Comparison of ENCODE assay signal across 10 cellular contexts in genomic region chr9:92737611-92738299, GRCh38. TPM values are rescaled to one million over a fixed set of nuclear protein-coding genes. Genes with fewer than 3 reads are reported as not detected.
A peak's percentile ranks its signal among the peaks of the same experiment; 100 is the strongest.
DNase-seq lines count a peak whose midpoint lies in the region; ATAC-seq and TF ChIP-seq lines count a peak whose summit lies in the region.
"Had no signal": no experiment of that assay in that cellular context is flagged by ENCODE, and none has a peak within 500 bp of the region (broad histone marks: within the 10 kb centered on the region; RNA-seq: fewer than 3 reads in every experiment).

No MANE protein-coding gene starts in this region.

- CTCF ChIA-PET in activated CD8-positive, alpha-beta T cell treated with anti-CD3 and anti-CD28 coated beads for 36 hours (lab: Charles Lee): interaction anchor here (1.1 to 3.0 kb wide), 3 partner anchors 9 to 22 kb away, joined by 3 to 9 read pairs (median 4); no protein-coding TSS in a partner anchor
- CTCF ChIA-PET in activated CD8-positive, alpha-beta T cell treated with anti-CD3 and anti-CD28 coated beads, Interleukin-2, amount 10 ng/mL, durations not matched to agents 7 days and 5 days (lab: Charles Lee): no interaction called here

- H3K36me3 Mint-ChIP-seq in activated CD8-positive, alpha-beta T cell treated with anti-CD3 and anti-CD28 coated beads for 36 hours (ENCODE audit: low read depth): no peaks in the 10 kb centered on the region
- peaks cover 2% of the 10 kb centered on the region for H3K36me3 Mint-ChIP-seq in activated CD8-positive, alpha-beta T cell treated with anti-CD3 and anti-CD28 coated beads, Interleukin-2, amount 10 ng/mL, durations not matched to agents 7 days and 5 days (ENCODE audit: low read depth)
- H3K36me3 Mint-ChIP-seq in activated T-helper 17 cell treated with anti-CD3 and anti-CD28 coated beads, Interleukin-2, amount 50 U/mL, for 72 hours (ENCODE audit: low read depth): peaks cover 5% of the 10 kb centered on the region
- peaks cover 7 to 9% of the 10 kb centered on the region in 2 donors for H3K36me3 Mint-ChIP-seq in stimulated activated naive B cell treated with anti-CD40 and anti-IgM and Interleukin-4, amounts not matched to agents 10 μg/mL and 1 μg/mL and 100 μg/mL, for 72 hours

- POLR2A ChIA-PET in activated CD8-positive, alpha-beta T cell treated with anti-CD3 and anti-CD28 coated beads for 36 hours (lab: Charles Lee): interaction anchor here (0.9 kb wide), 1 partner anchor 9 kb away, joined by 3 read pairs; no protein-coding TSS in a partner anchor
- POLR2A ChIA-PET in activated CD8-positive, alpha-beta T cell treated with anti-CD3 and anti-CD28 coated beads, Interleukin-2, amount 10 ng/mL, durations not matched to agents 7 days and 5 days (lab: Charles Lee): no interaction called here

- H3K4me3 Mint-ChIP-seq in activated CD8-positive, alpha-beta T cell treated with anti-CD3 and anti-CD28 coated beads for 36 hours: no peak overlapping the region
- no peak overlapping the region for H3K4me3 Mint-ChIP-seq in activated CD8-positive, alpha-beta T cell treated with anti-CD3 and anti-CD28 coated beads, Interleukin-2, amount 10 ng/mL, durations not matched to agents 7 days and 5 days
- H3K4me3 Mint-ChIP-seq in activated T-helper 17 cell treated with anti-CD3 and anti-CD28 coated beads, Interleukin-2, amount 50 U/mL, for 72 hours: no peak overlapping the region
- H3K4me3 Mint-ChIP-seq in stimulated activated naive B cell treated with anti-CD40 and anti-IgM and Interleukin-4, amounts not matched to agents 10 μg/mL and 1 μg/mL and 100 μg/mL, for 72 hours: no peak overlapping the region

- peak overlapping the region; percentile 66 for H3K27ac Mint-ChIP-seq in activated CD8-positive, alpha-beta T cell treated with anti-CD3 and anti-CD28 coated beads for 36 hours
- no peak overlapping the region for H3K27ac Mint-ChIP-seq in activated CD8-positive, alpha-beta T cell treated with anti-CD3 and anti-CD28 coated beads, Interleukin-2, amount 10 ng/mL, durations not matched to agents 7 days and 5 days
- H3K27ac Mint-ChIP-seq in activated T-helper 17 cell treated with anti-CD3 and anti-CD28 coated beads, Interleukin-2, amount 50 U/mL, for 72 hours: peak overlapping the region; percentile 48
- peak overlapping the region; percentile 67 for H3K27ac Mint-ChIP-seq in stimulated activated naive B cell treated with anti-CD40 and anti-IgM and Interleukin-4, amounts not matched to agents 10 μg/mL and 1 μg/mL and 100 μg/mL, for 72 hours

- no peak for ATAC-seq in activated CD8-positive, alpha-beta T cell treated with anti-CD3 and anti-CD28 coated beads for 36 hours
- ATAC-seq in activated CD8-positive, alpha-beta T cell treated with anti-CD3 and anti-CD28 coated beads, Interleukin-2, amount 10 ng/mL, durations not matched to agents 7 days and 5 days: no peak
- no peak for ATAC-seq in activated T-helper 17 cell treated with anti-CD3 and anti-CD28 coated beads, Interleukin-2, amount 50 U/mL, for 72 hours (replicated peaks)
- no peak for ATAC-seq in left lung
- no peak for ATAC-seq in stimulated activated naive B cell treated with anti-CD40 and anti-IgM and Interleukin-4, amounts not matched to agents 10 μg/mL and 1 μg/mL and 100 μg/mL, for 72 hours (replicated peaks)

- H3K4me1 Mint-ChIP-seq in activated CD8-positive, alpha-beta T cell treated with anti-CD3 and anti-CD28 coated beads for 36 hours (ENCODE audit: low read depth): peaks cover 73% of the 10 kb centered on the region
- peaks cover 43% of the 10 kb centered on the region for H3K4me1 Mint-ChIP-seq in activated CD8-positive, alpha-beta T cell treated with anti-CD3 and anti-CD28 coated beads, Interleukin-2, amount 10 ng/mL, durations not matched to agents 7 days and 5 days (ENCODE audit: low read depth)
- peaks cover 42% of the 10 kb centered on the region for H3K4me1 Mint-ChIP-seq in activated T-helper 17 cell treated with anti-CD3 and anti-CD28 coated beads, Interleukin-2, amount 50 U/mL, for 72 hours
- H3K4me1 Mint-ChIP-seq in stimulated activated naive B cell treated with anti-CD40 and anti-IgM and Interleukin-4, amounts not matched to agents 10 μg/mL and 1 μg/mL and 100 μg/mL, for 72 hours: peaks cover 67 to 93% of the 10 kb centered on the region in 2 donors

- no peak overlapping the region for H3K4me3 ChIP-seq in left lung
- H3K4me3 ChIP-seq: coronary artery, stomach had no signal

- H3K36me3 ChIP-seq in left lung: no peaks in the 10 kb centered on the region
- H3K36me3 ChIP-seq: stomach had no signal

- DNase-seq in activated CD8-positive, alpha-beta T cell treated with anti-CD3 and anti-CD28 coated beads for 36 hours: no peak
- DNase-seq in activated CD8-positive, alpha-beta T cell treated with anti-CD3 and anti-CD28 coated beads, Interleukin-2, amount 10 ng/mL, durations not matched to agents 7 days and 5 days: no peak
- DNase-seq in left lung (peak; percentile 19 to 62), COLO668 (lab: John Stamatoyannopoulos, UW; ENCODE audit: unreplicated experiment) (no peak), 8988T (no peak), NCI-H748 (lab: John Stamatoyannopoulos, UW; ENCODE audit: unreplicated experiment) (no peak)
- no peak for DNase-seq in stimulated activated naive B cell treated with anti-CD40 and anti-IgM and Interleukin-4, amounts not matched to agents 10 μg/mL and 1 μg/mL and 100 μg/mL, for 72 hours

- no peaks in the 10 kb centered on the region for H3K27me3 ChIP-seq in left lung
- H3K27me3 ChIP-seq: stomach had no signal

- peaks cover 23 to 65% of the 10 kb centered on the region in 2 donors for H3K4me1 ChIP-seq in left lung

- H3K9me3 ChIP-seq in left lung: no peaks in the 10 kb centered on the region
- H3K9me3 ChIP-seq: stomach had no signal

- H3K9me3 Mint-ChIP-seq in activated CD8-positive, alpha-beta T cell treated with anti-CD3 and anti-CD28 coated beads for 36 hours: no peaks in the 10 kb centered on the region
- H3K9me3 Mint-ChIP-seq in activated CD8-positive, alpha-beta T cell treated with anti-CD3 and anti-CD28 coated beads, Interleukin-2, amount 10 ng/mL, durations not matched to agents 7 days and 5 days (ENCODE audit: insufficient read depth): no peaks in the 10 kb centered on the region
- no peaks in the 10 kb centered on the region for H3K9me3 Mint-ChIP-seq in activated T-helper 17 cell treated with anti-CD3 and anti-CD28 coated beads, Interleukin-2, amount 50 U/mL, for 72 hours
- peaks cover 0 to 3% of the 10 kb centered on the region in 2 donors for H3K9me3 Mint-ChIP-seq in stimulated activated naive B cell treated with anti-CD40 and anti-IgM and Interleukin-4, amounts not matched to agents 10 μg/mL and 1 μg/mL and 100 μg/mL, for 72 hours

- TF ChIP-seq CTCF in activated CD8-positive, alpha-beta T cell treated with anti-CD3 and anti-CD28 coated beads for 36 hours (IDR thresholded peaks at IDR 0.05): no peak
- no peak for TF ChIP-seq CTCF in left lung (IDR thresholded peaks at IDR 0.05)

- no peaks in the 10 kb centered on the region for H3K27me3 Mint-ChIP-seq in activated CD8-positive, alpha-beta T cell treated with anti-CD3 and anti-CD28 coated beads for 36 hours
- no peaks in the 10 kb centered on the region for H3K27me3 Mint-ChIP-seq in activated CD8-positive, alpha-beta T cell treated with anti-CD3 and anti-CD28 coated beads, Interleukin-2, amount 10 ng/mL, durations not matched to agents 7 days and 5 days (ENCODE audit: low read depth)
- H3K27me3 Mint-ChIP-seq in activated T-helper 17 cell treated with anti-CD3 and anti-CD28 coated beads, Interleukin-2, amount 50 U/mL, for 72 hours: no peaks in the 10 kb centered on the region
- H3K27me3 Mint-ChIP-seq in stimulated activated naive B cell treated with anti-CD40 and anti-IgM and Interleukin-4, amounts not matched to agents 10 μg/mL and 1 μg/mL and 100 μg/mL, for 72 hours: no peaks in the 10 kb centered on the region

- no peak overlapping the region for H3K27ac ChIP-seq in left lung

- intact Hi-C loops in activated CD8-positive, alpha-beta T cell treated with anti-CD3 and anti-CD28 coated beads for 36 hours (cut with micrococcal nuclease): no loop called here
- intact Hi-C loops in left lung (cut with DNase I): no loop called here

RNA-seq across cellular contexts. Expression of gene BICD2, which starts 26.9 kb away (rescaled TPM):
- total RNA-seq in activated CD8-positive, alpha-beta T cell treated with anti-CD3 and anti-CD28 coated beads for 36 hours: 10 to 100 TPM; 14.2 to 16.8 TPM
- 10 to 100 TPM; 31.9 to 32.5 TPM for total RNA-seq in activated CD8-positive, alpha-beta T cell treated with anti-CD3 and anti-CD28 coated beads, Interleukin-2, amount 10 ng/mL, durations not matched to agents 7 days and 5 days
- total RNA-seq in activated T-helper 17 cell treated with anti-CD3 and anti-CD28 coated beads, Interleukin-2, amount 50 U/mL, for 72 hours: 10 to 100 TPM; 14.2 to 24.9 TPM
- 10 to 100 TPM; 33.7 to 34.5 TPM for total RNA-seq in left lung

Comparison
In these comparisons a context has a peak if more than half of its experiments do, and no peak if none do; other contexts are left out.
1. DNase-seq: peak in left lung (2 of 2); none in activated CD8-positive, alpha-beta T cell treated with anti-CD3 and anti-CD28 coated beads for 36 hours (single experiment), activated CD8-positive, alpha-beta T cell treated with anti-CD3 and anti-CD28 coated beads, Interleukin-2, amount 10 ng/mL, durations not matched to agents 7 days and 5 days (single experiment), stimulated activated naive B cell treated with anti-CD40 and anti-IgM and Interleukin-4, amounts not matched to agents 10 μg/mL and 1 μg/mL and 100 μg/mL, for 72 hours (single experiment), COLO668 (single experiment), 8988T (single experiment) and NCI-H748 (single experiment).